In genomic region chr11:29511394-29511793, GRCh38 we compare ENCODE assay signal across 9 cellular contexts.
"Had no signal": no experiment of that assay in that cellular context is flagged by ENCODE, and none has a peak within 500 bp of the region (broad histone marks: within the 10 kb centered on the region; RNA-seq: fewer than 3 reads in every experiment).

No MANE protein-coding gene starts in this region.

- H3K36me3 ChIP-seq: HAP-1 had no signal

- H3K27ac ChIP-seq: GM23248, HL-60 had no signal

- H3K27me3 Mint-ChIP-seq: IgD-negative memory B cell had no signal

- H3K36me3 Mint-ChIP-seq: IgD-negative memory B cell had no signal

- ATAC-seq: HCT116 had no signal

- H3K4me3 Mint-ChIP-seq: HFFc6, IgD-negative memory B cell had no signal

- H3K9ac ChIP-seq: GM23248 had no signal

- H3K4me3 ChIP-seq: GM23248, HAP-1 had no signal

- H3K4me1 Mint-ChIP-seq: IgD-negative memory B cell had no signal

- H3K27ac Mint-ChIP-seq: HFFc6, IgD-negative memory B cell had no signal

- H3K9me3 Mint-ChIP-seq: HFFc6 had no signal

- H3K4me1 ChIP-seq: HAP-1 had no signal

- H3K9me3 ChIP-seq: HAP-1 had no signal

- DNase-seq: GM23248, GOT3, H7, HFFc6, KG1 had no signal

- H2AFZ ChIP-seq: GM23248 had no signal
